11 cellular contexts compared by ENCODE assay signal in genomic region chr22:35684270-35684700, GRCh38. TPM values are rescaled to one million over a fixed set of nuclear protein-coding genes. Genes with fewer than 3 reads are reported as not detected.
A peak's percentile ranks its signal among the peaks of the same experiment; 100 is the strongest.
DNase-seq lines count a peak whose midpoint lies in the region; ATAC-seq and TF ChIP-seq lines count a peak whose summit lies in the region.
"Had no signal": no experiment of that assay in that cellular context is flagged by ENCODE, and none has a peak within 500 bp of the region (broad histone marks: within the 10 kb centered on the region; RNA-seq: fewer than 3 reads in every experiment).

No MANE protein-coding gene starts in this region.

- no peak overlapping the region for H4K5ac ChIP-seq in H9 (ENCODE audit: insufficient read length, low read depth, low read length)

- H3K9ac ChIP-seq in H9 (ENCODE audit: extremely low read depth, insufficient read length, low read length), result no peak overlapping the region

- H3K27ac ChIP-seq in 22Rv1, result no peak overlapping the region
- H3K27ac ChIP-seq in H9 (ENCODE audit: insufficient read length, low read depth, low read length), result no peak overlapping the region
- no peak overlapping the region for H3K27ac ChIP-seq in WERI-Rb-1
- H3K27ac ChIP-seq in heart left ventricle, result peak overlapping the region in 1 of 12 donors; percentile 4

- no peaks in the 10 kb centered on the region for H3K4me1 ChIP-seq in H9 (ENCODE audit: insufficient read depth, low read length)
- H3K4me1 ChIP-seq in heart left ventricle, result peaks cover 0 to 6% (median 0%) of the 10 kb centered on the region in 12 donors

- intact Hi-C loops in heart left ventricle (cut with DNase I), result loop anchor here in 4 of 10 donors (2.0 to 10.0 kb wide), 3 partner anchors 51 to 238 kb away; no protein-coding TSS in a partner anchor

- no peak overlapping the region for H2BK20ac ChIP-seq in H9 (ENCODE audit: low read depth, low read length, poor library complexity, severe bottlenecking)

- H3K4ac ChIP-seq in H9 (ENCODE audit: low read depth, low read length), result no peak overlapping the region

- no peak for TF ChIP-seq POLR2A in heart left ventricle (IDR thresholded peaks at IDR 0.05)

- H3K18ac ChIP-seq in H9 (ENCODE audit: insufficient read length, low read depth, low read length), result no peak overlapping the region

- peak; percentile 17; the same call in 1 of the 2 replicates for TF ChIP-seq CTCF in 22Rv1 (IDR thresholded peaks at IDR 0.05)
- TF ChIP-seq CTCF in H9 (conservative IDR thresholded peaks at IDR 0.05), result peak; percentile 54; the same call in 2 of the 3 replicates
- TF ChIP-seq CTCF in WERI-Rb-1 (IDR thresholded peaks at IDR 0.05; ENCODE audit: low read depth, low read length), result peak; percentile 34
- TF ChIP-seq CTCF in heart left ventricle (IDR thresholded peaks at IDR 0.05), result peak in 7 of 12 donors; percentile 15 to 46 (median 26)

- H2AK5ac ChIP-seq in H9 (ENCODE audit: insufficient read length, low read length), result no peak overlapping the region

- no peak overlapping the region for H4K8ac ChIP-seq in H9 (replicated peaks; ENCODE audit: insufficient read length, low read depth, low read length)

- H3K36me3 ChIP-seq in WERI-Rb-1 (no peaks in the 10 kb centered on the region), heart left ventricle (no peaks in the 10 kb centered on the region)

- no peak overlapping the region for H2BK120ac ChIP-seq in H9 (ENCODE audit: low read depth, low read length, poor library complexity, severe bottlenecking)

- no peak overlapping the region for H3K23ac ChIP-seq in H9 (ENCODE audit: insufficient read length, low read depth, low read length)

- no peak overlapping the region for H3T11ph ChIP-seq in H9 (ENCODE audit: low read length)

- no peaks in the 10 kb centered on the region for H3K23me2 ChIP-seq in H9 (ENCODE audit: insufficient read length, low read depth, low read length, poor library complexity, severe bottlenecking)

- peaks cover 10 to 16% of the 10 kb centered on the region in 2 experiments for H3K9me3 Mint-ChIP-seq in H9
- H3K9me3 Mint-ChIP-seq: type B pancreatic cell had no signal

- H3K27me3 ChIP-seq in H9 (ENCODE audit: insufficient read depth, low read length) (no peaks in the 10 kb centered on the region), WERI-Rb-1 (ENCODE audit: insufficient read depth, low read depth, severe bottlenecking) (no peaks in the 10 kb centered on the region), heart left ventricle (no peaks in the 10 kb centered on the region)

- peaks cover 2 to 16% (median 9%) of the 10 kb centered on the region in 3 experiments; a peak in 5 of 7 replicates for H3K36me3 Mint-ChIP-seq in H9 (ENCODE audit: insufficient read depth in 1 of 3, low read depth in 3 of 3)
- H3K36me3 Mint-ChIP-seq: CD4-positive, alpha-beta memory T cell; type B pancreatic cell had no signal

- no peaks in the 10 kb centered on the region for H3K79me1 ChIP-seq in H9 (ENCODE audit: insufficient read depth, low read depth, low read length, poor library complexity, severe bottlenecking)

- H2BK15ac ChIP-seq in H9 (ENCODE audit: low read depth, low read length), result no peak overlapping the region

- ATAC-seq in heart left ventricle, result peak; percentile 84 to 97 (median 94)
- no peak for ATAC-seq in GM21447 (IDR thresholded peaks at IDR 0.05; ENCODE audit: unreplicated experiment)
- no peak for ATAC-seq in HG03469 (IDR thresholded peaks at IDR 0.05; ENCODE audit: unreplicated experiment)

- no CpG with 5 or more reads among the region's 3 CpGs for WGBS in H9 (ENCODE audit: extremely low coverage, insufficient read length, low lambda C conversion rate)
- WGBS in heart left ventricle, 4 donors, result 17 to 33% (median 24%) methylated on average over 3 of the region's 3 CpGs

- H4K91ac ChIP-seq in H9 (ENCODE audit: insufficient read length, low read depth, low read length), result no peak overlapping the region

- no peak overlapping the region for H3K27ac Mint-ChIP-seq in H9
- H3K27ac Mint-ChIP-seq: CD4-positive, alpha-beta memory T cell; type B pancreatic cell had no signal

- H3K14ac ChIP-seq in H9 (ENCODE audit: insufficient read depth, low read length), result no peak overlapping the region

- H4K20me1 ChIP-seq in H9 (ENCODE audit: control insufficient read depth, insufficient read depth, insufficient read length), result no peaks in the 10 kb centered on the region

- H3K4me3 ChIP-seq in WERI-Rb-1 (ENCODE audit: low read depth, low read length), result no peak overlapping the region
- no peak overlapping the region for H3K4me3 ChIP-seq in heart left ventricle

- H3K27me3 Mint-ChIP-seq in H9 (ENCODE audit: low read depth), result peaks cover 5% of the 10 kb centered on the region; the same call in 1 of the 2 replicates
- H3K27me3 Mint-ChIP-seq: activated naive CD4-positive, alpha-beta T cell treated with anti-CD3 and anti-CD28 coated beads, Interleukin-2, amount 50 U/mL, for 24 hours had no signal

- no peak overlapping the region for H3K4me2 ChIP-seq in H9 (ENCODE audit: insufficient read depth, insufficient read length, low read length)

- H2AFZ ChIP-seq in H9 (ENCODE audit: low read length), result no peak overlapping the region

- no peak overlapping the region for H3K4me3 Mint-ChIP-seq in H9
- H3K4me3 Mint-ChIP-seq: activated naive CD4-positive, alpha-beta T cell treated with anti-CD3 and anti-CD28 coated beads, Interleukin-2, amount 50 U/mL, for 24 hours; CD4-positive, alpha-beta memory T cell; type B pancreatic cell had no signal

- H3K4me1 Mint-ChIP-seq in H9, result no peaks in the 10 kb centered on the region

- DNase-seq in H9, result peak; percentile 59
- peak; percentile 13 for DNase-seq in WERI-Rb-1
- peak in 4 of 5 donors; percentile 12 to 44 (median 26) for DNase-seq in heart left ventricle
- no peak for DNase-seq in OCI-M2 (lab: John Stamatoyannopoulos, UW; ENCODE audit: unreplicated experiment)
- DNase-seq in SK-N-DZ (ENCODE audit: low spot score), result no peak
- DNase-seq: CD4-positive, alpha-beta memory T cell had no signal

- no peaks in the 10 kb centered on the region for H3K79me2 ChIP-seq in H9 (ENCODE audit: insufficient read depth, low read length)

- no peaks in the 10 kb centered on the region for H3K9me3 ChIP-seq in H9 (ENCODE audit: control insufficient read depth, low read depth, low read length)
- peaks cover 4% of the 10 kb centered on the region for H3K9me3 ChIP-seq in WERI-Rb-1 (ENCODE audit: severe bottlenecking)
- peaks cover 0 to 8% (median 0%) of the 10 kb centered on the region in 12 donors for H3K9me3 ChIP-seq in heart left ventricle

- H2BK12ac ChIP-seq in H9 (ENCODE audit: insufficient read length, low read depth, low read length), result no peak overlapping the region

- no peak overlapping the region for H3K56ac ChIP-seq in H9 (ENCODE audit: insufficient read length, low read depth, low read length)

- H2BK5ac ChIP-seq in H9 (ENCODE audit: insufficient read length, low read length), result no peak overlapping the region

RNA-seq across cellular contexts. Expression of gene APOL5, which starts 33.4 kb away (rescaled TPM):
- total RNA-seq in H9 (2021) (not detected in 2 replicates), heart left ventricle (not detected)
- polyA plus RNA-seq in heart left ventricle, result under 1 TPM; 0.07 to 0.11 TPM
- not detected in 2 replicates for polyA plus RNA-seq in SK-N-DZ (2014; cell fraction: cytosol; rRNA removed)
- not detected in 2 replicates for polyA plus RNA-seq in SK-N-DZ (2014; cell fraction: nucleus; rRNA removed)
- total RNA-seq: CD4-positive, alpha-beta memory T cell had no signal
- polyA plus RNA-seq: CD4-positive, alpha-beta memory T cell had no signal

RNA-seq across cellular contexts. Expression of gene APOL6, which starts 36.0 kb away (rescaled TPM):
- total RNA-seq in H9 (2021) (0.04 and 0.07 TPM in 2 replicates), heart left ventricle (10 to 100 TPM in 3 of 9 donors, 1 to 10 TPM in 6; 3.3 to 55.8 (median 7.3) TPM)
- 1 to 10 TPM; 2.3 to 2.4 TPM for polyA plus RNA-seq in heart left ventricle
- 0.03 and 0.14 TPM in 2 replicates for polyA plus RNA-seq in SK-N-DZ (2014; cell fraction: cytosol; rRNA removed)
- not detected in 2 replicates for polyA plus RNA-seq in SK-N-DZ (2014; cell fraction: nucleus; rRNA removed)

Comparison
In these comparisons a context has a peak if more than half of its experiments do, and no peak if none do; other contexts are left out.
1. DNase-seq: peak in H9 (single experiment), WERI-Rb-1 (single experiment) and heart left ventricle (4 of 5); none in OCI-M2 (single experiment) and SK-N-DZ (single experiment).
2. ATAC-seq: peak in heart left ventricle (4 of 4); none in GM21447 (single experiment) and HG03469 (single experiment).
3. Peak in every context shown above with its lines, with median percentiles within 50 percentile points of each other: CTCF ChIP-seq.